Comparison of ENCODE assay signal across 15 cellular contexts in the genomic region with DNA sequence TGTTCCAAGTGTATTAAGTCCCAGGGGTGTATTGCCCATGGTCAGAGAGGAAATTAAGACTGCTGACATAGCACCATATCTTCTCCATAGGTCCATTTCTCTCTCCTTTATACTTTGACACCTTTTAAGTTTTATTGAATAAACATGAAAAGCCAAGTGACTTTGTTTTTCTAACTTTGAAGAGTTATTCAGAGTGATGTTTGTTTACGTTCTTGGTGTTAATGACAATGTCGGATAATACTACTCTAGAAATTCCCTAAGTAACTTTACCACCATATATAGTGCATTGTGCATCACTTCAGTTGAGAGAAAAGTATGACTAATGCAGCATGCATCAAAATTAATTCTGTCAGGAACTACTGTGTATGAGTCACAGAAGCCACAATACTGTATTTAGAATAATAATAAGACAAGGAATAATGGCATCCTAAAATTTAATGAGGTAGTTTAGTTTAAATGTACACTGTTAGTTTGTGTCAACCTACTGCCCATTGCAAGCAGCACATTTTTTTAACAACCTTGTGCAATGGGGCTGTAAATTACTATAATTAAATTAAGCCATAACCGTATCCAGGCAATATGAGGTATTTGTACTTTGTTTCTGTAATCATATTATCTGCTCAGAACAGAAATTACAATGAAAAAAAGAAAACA.
DNase-seq lines count a peak whose midpoint lies in the region; ATAC-seq and TF ChIP-seq lines count a peak whose summit lies in the region.
"Had no signal": no experiment of that assay in that cellular context is flagged by ENCODE, and none has a peak within 500 bp of the region (broad histone marks: within the 10 kb centered on the region; RNA-seq: fewer than 3 reads in every experiment).

No MANE protein-coding gene starts in this region.

- H2BK120ac ChIP-seq in IMR-90 (ENCODE audit: low read depth, low read length): no peak overlapping the region

- H3K4ac ChIP-seq in IMR-90 (ENCODE audit: low read depth, low read length): no peak overlapping the region

- H3K9me1 ChIP-seq in IMR-90 (ENCODE audit: insufficient read depth, low read length): no peaks in the 10 kb centered on the region

- H3K14ac ChIP-seq in IMR-90 (replicated peaks; ENCODE audit: low read depth, low read length): no peak overlapping the region

- H3K36me3 ChIP-seq in IMR-90 (ENCODE audit: control insufficient read depth, insufficient read depth, low read length) (no peaks in the 10 kb centered on the region), left ventricle myocardium inferior (no peaks in the 10 kb centered on the region)
- H3K36me3 ChIP-seq: pancreas had no signal

- H3K4me3 ChIP-seq in IMR-90 (ENCODE audit: insufficient read depth, low read depth, low read length): no peak overlapping the region
- no peak overlapping the region for H3K4me3 ChIP-seq in left ventricle myocardium inferior
- H3K4me3 ChIP-seq: dorsolateral prefrontal cortex, mucosa of descending colon, pancreas, testis had no signal

- CTCF ChIA-PET in IMR-90 (lab: Yijun Ruan, JAX): no interaction called here

- H3K9me3 ChIP-seq in IMR-90 (ENCODE audit: control insufficient read depth, insufficient read depth, low read length) (no peaks in the 10 kb centered on the region), left ventricle myocardium inferior (replicated peaks) (no peaks in the 10 kb centered on the region)
- H3K9me3 ChIP-seq: mucosa of descending colon, pancreas, testis had no signal

- H3K79me1 ChIP-seq in IMR-90 (ENCODE audit: low read depth in 1 of 2, low read length in 2 of 2): no peaks in the 10 kb centered on the region

- H4K20me1 ChIP-seq in IMR-90 (ENCODE audit: insufficient read depth, low read length): no peaks in the 10 kb centered on the region

- TF ChIP-seq CTCF in IMR-90 (conservative IDR thresholded peaks at IDR 0.05; ENCODE audit: low read depth, low read length) (no peak), left ventricle myocardium inferior (IDR thresholded peaks at IDR 0.05; ENCODE audit: borderline replicate concordance) (no peak)

- H2AK5ac ChIP-seq in IMR-90 (ENCODE audit: low read depth, low read length): no peak overlapping the region

- H2BK15ac ChIP-seq in IMR-90 (ENCODE audit: low read depth, low read length): no peak overlapping the region

- no peak overlapping the region for H3K23ac ChIP-seq in IMR-90 (ENCODE audit: low read depth, low read length)

- H3K27me3 ChIP-seq in IMR-90 (ENCODE audit: control insufficient read depth, insufficient read depth, low read length) (no peaks in the 10 kb centered on the region), left ventricle myocardium inferior (ENCODE audit: low read depth) (no peaks in the 10 kb centered on the region)
- H3K27me3 ChIP-seq: dorsolateral prefrontal cortex, pancreas, testis had no signal

- dilution Hi-C loops in IMR-90 (cut with HindIII; ENCODE audit: low sequenced_read_pairs, unreplicated experiment): no loop called here

- no CpG with 5 or more reads among the region's 3 CpGs for WGBS in IMR-90 (ENCODE audit: extremely low coverage in 2 of 2, insufficient read length in 1 of 2), 2 experiments

- no peak overlapping the region for H3K18ac ChIP-seq in IMR-90 (ENCODE audit: low read depth, low read length)

- H4K91ac ChIP-seq in IMR-90 (ENCODE audit: insufficient read depth, low read depth, low read length): no peak overlapping the region

- TF ChIP-seq RAD21 in IMR-90 (IDR thresholded peaks at IDR 0.05; ENCODE audit: low read length): no peak

- H3K27ac ChIP-seq in IMR-90 (ENCODE audit: insufficient read depth, low read length): no peak overlapping the region
- H3K27ac ChIP-seq in left ventricle myocardium inferior (replicated peaks): no peak overlapping the region
- H3K27ac ChIP-seq: dorsolateral prefrontal cortex, pancreas, testis had no signal

- H3K56ac ChIP-seq in IMR-90 (ENCODE audit: extremely low read depth, insufficient read depth, low read length): no peak overlapping the region

- H2AFZ ChIP-seq in IMR-90 (replicated peaks; ENCODE audit: low read length, poor library complexity): no peak overlapping the region

- no peak overlapping the region for H4K5ac ChIP-seq in IMR-90 (ENCODE audit: low read depth, low read length)

- no TSS peak for BruUV-seq in IMR-90 (replicated peaks; lab: Mats Ljungman, UMichigan)

- ATAC-seq in IMR-90 (ENCODE audit: low read depth) (no peak), GM18517 (IDR thresholded peaks at IDR 0.05; ENCODE audit: unreplicated experiment) (no peak), GM18519 (IDR thresholded peaks at IDR 0.05; ENCODE audit: low FRiP score, unreplicated experiment) (no peak)
- ATAC-seq: activated CD4-positive, CD25-positive, alpha-beta regulatory T cell treated with anti-CD3 and anti-CD28 coated beads, Interleukin-2, amount 50 U/mL, for 24 hours; mucosa of descending colon; pancreas; T-cell had no signal

- in situ Hi-C loops in IMR-90 (cut with MboI; ENCODE audit: low sequenced_read_pairs): no loop called here

- H2BK20ac ChIP-seq in IMR-90 (ENCODE audit: low read depth, low read length): no peak overlapping the region

- H2BK5ac ChIP-seq in IMR-90 (ENCODE audit: low read depth, low read length, poor library complexity, severe bottlenecking): no peak overlapping the region

- H3K9ac ChIP-seq in IMR-90 (ENCODE audit: low read depth, low read length): no peak overlapping the region

- H3K4me1 ChIP-seq in IMR-90 (ENCODE audit: control insufficient read depth, insufficient read depth, low read length): no peaks in the 10 kb centered on the region
- no peaks in the 10 kb centered on the region for H3K4me1 ChIP-seq in left ventricle myocardium inferior
- H3K4me1 ChIP-seq: pancreas, testis had no signal

- DNase-seq in COLO829 (ENCODE audit: low spot score) (peak; percentile 29), IMR-90 (peak; percentile 6), amniotic epithelial cell (ENCODE audit: low read depth) (peak; percentile 76), glomerular visceral epithelial cell (ENCODE audit: extremely low spot score) (peak; percentile 52), left ventricle myocardium inferior (no peak)
- DNase-seq in activated T-cell treated with anti-CD3 and anti-CD28 coated beads, Interleukin-2, amount 50 U/mL, for 1 hour: no peak
- DNase-seq: activated T-cell treated with anti-CD3 and anti-CD28 coated beads, Interleukin-2, amount 50 U/mL, for 24 hours; dorsolateral prefrontal cortex; mucosa of descending colon; pancreas; T-cell; testis had no signal

- H2AK9ac ChIP-seq in IMR-90 (replicated peaks; ENCODE audit: low read depth, low read length, poor library complexity): no peak overlapping the region

- no peak for TF ChIP-seq POLR2A in IMR-90 (IDR thresholded peaks at IDR 0.05; ENCODE audit: low read depth, low read length)

- no peak overlapping the region for H3K4me2 ChIP-seq in IMR-90 (ENCODE audit: low read depth, low read length)

- H4K8ac ChIP-seq in IMR-90 (ENCODE audit: low read depth in 2 of 2, low read length in 2 of 2): no peak overlapping the region

- POLR2A ChIA-PET in IMR-90 (lab: Charles Lee; ENCODE audit: unreplicated experiment): no interaction called here

- intact Hi-C loops in IMR-90 (cut with micrococcal nuclease): no loop called here
- intact Hi-C loops in left ventricle myocardium inferior (cut with micrococcal nuclease): no loop called here

TF ChIP-seq in IMR-90, 13 proteins besides CTCF, POLR2A, EP300 and RAD21:
- TF ChIP-seq RCOR1 (IDR thresholded peaks at IDR 0.05; ENCODE audit: insufficient replicate concordance, low read length) (no peak), MXI1 (IDR thresholded peaks at IDR 0.05; ENCODE audit: borderline replicate concordance, low read depth, low read length) (no peak), NFE2L2 (IDR thresholded peaks at IDR 0.05; ENCODE audit: low read depth, low read length) (no peak), RFX5 (IDR thresholded peaks at IDR 0.05; ENCODE audit: low read depth, low read length) (no peak), CEBPB (IDR thresholded peaks at IDR 0.05; ENCODE audit: low read depth, low read length) (no peak), MAFK (IDR thresholded peaks at IDR 0.05; ENCODE audit: low read depth, low read length) (no peak), BHLHE40 (IDR thresholded peaks at IDR 0.05; ENCODE audit: low read depth, low read length) (no peak), MAZ (IDR thresholded peaks at IDR 0.05; ENCODE audit: borderline replicate concordance, low read depth, low read length) (no peak), FOS (IDR thresholded peaks at IDR 0.05; ENCODE audit: low read depth, low read length) (no peak), SMC3 (IDR thresholded peaks at IDR 0.05; ENCODE audit: low read depth, low read length) (no peak), CHD1 (IDR thresholded peaks at IDR 0.05; ENCODE audit: low read depth, low read length) (no peak)
- TF ChIP-seq, protein P1, sequence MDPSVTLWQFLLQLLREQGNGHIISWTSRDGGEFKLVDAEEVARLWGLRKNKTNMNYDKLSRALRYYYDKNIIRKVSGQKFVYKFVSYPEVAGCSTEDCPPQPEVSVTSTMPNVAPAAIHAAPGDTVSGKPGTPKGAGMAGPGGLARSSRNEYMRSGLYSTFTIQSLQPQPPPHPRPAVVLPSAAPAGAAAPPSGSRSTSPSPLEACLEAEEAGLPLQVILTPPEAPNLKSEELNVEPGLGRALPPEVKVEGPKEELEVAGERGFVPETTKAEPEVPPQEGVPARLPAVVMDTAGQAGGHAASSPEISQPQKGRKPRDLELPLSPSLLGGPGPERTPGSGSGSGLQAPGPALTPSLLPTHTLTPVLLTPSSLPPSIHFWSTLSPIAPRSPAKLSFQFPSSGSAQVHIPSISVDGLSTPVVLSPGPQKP (IDR thresholded peaks at IDR 0.05; ENCODE audit: borderline replicate concordance, low read depth, low read length): no peak
- TF ChIP-seq, protein P2, sequence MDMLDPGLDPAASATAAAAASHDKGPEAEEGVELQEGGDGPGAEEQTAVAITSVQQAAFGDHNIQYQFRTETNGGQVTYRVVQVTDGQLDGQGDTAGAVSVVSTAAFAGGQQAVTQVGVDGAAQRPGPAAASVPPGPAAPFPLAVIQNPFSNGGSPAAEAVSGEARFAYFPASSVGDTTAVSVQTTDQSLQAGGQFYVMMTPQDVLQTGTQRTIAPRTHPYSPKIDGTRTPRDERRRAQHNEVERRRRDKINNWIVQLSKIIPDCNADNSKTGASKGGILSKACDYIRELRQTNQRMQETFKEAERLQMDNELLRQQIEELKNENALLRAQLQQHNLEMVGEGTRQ (IDR thresholded peaks at IDR 0.05; ENCODE audit: low read depth, low read length): no peak

Comparison
In these comparisons a context has a peak if more than half of its experiments do, and no peak if none do; other contexts are left out.
1. DNase-seq: peak in COLO829 (single experiment), IMR-90 (single experiment), amniotic epithelial cell (single experiment) and glomerular visceral epithelial cell (single experiment); none in activated T-cell treated with anti-CD3 and anti-CD28 coated beads, Interleukin-2, amount 50 U/mL, for 1 hour (single experiment) and left ventricle myocardium inferior (single experiment).